In the genomic region with DNA sequence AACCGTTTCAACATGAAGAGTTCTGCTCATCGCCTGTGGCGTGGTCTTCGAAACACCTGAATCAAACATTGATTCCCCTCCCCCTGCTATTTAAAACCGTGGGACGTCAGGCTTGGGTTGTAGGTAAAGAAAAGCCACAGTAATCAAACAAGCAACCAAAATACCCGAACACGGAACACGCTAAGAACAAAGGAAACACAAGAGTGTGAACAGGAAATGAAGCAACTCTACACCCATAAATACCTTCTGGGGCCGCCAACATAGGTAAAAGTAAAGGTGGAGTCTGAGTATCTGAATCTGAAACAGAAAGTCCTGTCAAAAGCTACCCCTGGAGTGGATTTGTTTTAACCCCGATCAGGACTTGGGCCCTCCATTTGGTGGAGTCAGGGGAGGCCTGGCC, we compare ENCODE assay signal across 9 cellular contexts. TPM values are rescaled to one million over a fixed set of nuclear protein-coding genes. Genes with fewer than 3 reads are reported as not detected.
A peak's percentile ranks its signal among the peaks of the same experiment; 100 is the strongest.
DNase-seq lines count a peak whose midpoint lies in the region; ATAC-seq and TF ChIP-seq lines count a peak whose summit lies in the region.
"Not testable (repeated sequence)": the region's sequence is repeated elsewhere in the genome, so short reads cannot be mapped to it uniquely, and the experiment has no call there.
"Had no signal": no experiment of that assay in that cellular context is flagged by ENCODE, and none has a peak within 500 bp of the region (broad histone marks: within the 10 kb centered on the region; RNA-seq: fewer than 3 reads in every experiment).

No MANE protein-coding gene starts in this region.

- TF ChIP-seq CTCF in OCI-LY7 (conservative IDR thresholded peaks at IDR 0.05; ENCODE audit: low read length); endothelial cell (IDR thresholded peaks at IDR 0.05; ENCODE audit: unreplicated experiment); right lobe of liver (IDR thresholded peaks at IDR 0.05); sigmoid colon (IDR thresholded peaks at IDR 0.05): not testable (repeated sequence)

- not testable (repeated sequence) for H3K36me3 Mint-ChIP-seq in activated naive CD4-positive, alpha-beta T cell treated with anti-CD3 and anti-CD28 coated beads, Interleukin-2, amount 50 U/mL, for 72 hours; endothelial cell (ENCODE audit: low read depth, unreplicated experiment)

- H3K9me3 ChIP-seq in ES-I3 (ENCODE audit: control insufficient read depth, insufficient read depth, low read length); OCI-LY7 (ENCODE audit: low read length); right lobe of liver; sigmoid colon; thymus (ENCODE audit: control insufficient read depth): not testable (repeated sequence)

- not testable (repeated sequence) for H3K36me3 ChIP-seq in ES-I3 (ENCODE audit: insufficient read depth, low read length); OCI-LY7 (ENCODE audit: insufficient read depth, low read length); right lobe of liver; sigmoid colon; thymus (ENCODE audit: control insufficient read depth, insufficient read depth)

- H3K27ac ChIP-seq in OCI-LY7 (ENCODE audit: low read depth, low read length, poor library complexity, severe bottlenecking) = peak overlapping the region; percentile 78
- H3K27ac ChIP-seq in right lobe of liver = peak overlapping the region in 2 of 3 donors; percentile 91 to 93
- peak overlapping the region; percentile 81 to 89 (median 86) for H3K27ac ChIP-seq in sigmoid colon
- peak overlapping the region; percentile 60 for H3K27ac ChIP-seq in thymus (ENCODE audit: low read depth)

- H3K4me1 ChIP-seq in ES-I3 (ENCODE audit: insufficient read depth, low read length); OCI-LY7 (ENCODE audit: insufficient read depth, low read length, poor library complexity, severe bottlenecking); right lobe of liver; sigmoid colon; thymus (ENCODE audit: control insufficient read depth, insufficient read depth, low read length): not testable (repeated sequence)

- not testable (repeated sequence) for H3K79me2 ChIP-seq in OCI-LY7 (ENCODE audit: insufficient read depth, low read depth, low read length)

- TF ChIP-seq EP300 in sigmoid colon (IDR thresholded peaks at IDR 0.05) = not testable (repeated sequence)

- not testable (repeated sequence) for DNase-seq in OCI-LY7 (ENCODE audit: low spot score); endothelial cell (ENCODE audit: low spot score); right lobe of liver; sigmoid colon
- peak; percentile 31 to 41 for DNase-seq in activated CD4-positive, alpha-beta T cell treated with anti-CD3 and anti-CD28 coated beads, Interleukin-2, amount 50 U/mL, for 4 hours
- DNase-seq in activated naive CD4-positive, alpha-beta T cell treated with anti-CD3 and anti-CD28 coated beads, Interleukin-2, amount 50 U/mL, for 72 hours (ENCODE audit: low spot score in 2 of 2) = peak; percentile 29 to 58

- H3K9ac ChIP-seq in ES-I3 (ENCODE audit: low read depth, low read length) = peak overlapping the region; percentile 33; the same call in 1 of the 2 replicates

- WGBS in right lobe of liver (ENCODE audit: insufficient coverage, low coverage, low lambda C conversion rate, missing lambda C conversion rate) = 2% methylated on average over 11 of the region's 11 CpGs
- 0 to 1% methylated on average over 10 of the region's 11 CpGs for WGBS in sigmoid colon, 2 donors
- WGBS in thymus = 0% methylated on average over 10 of the region's 11 CpGs

- H3K9me2 ChIP-seq in OCI-LY7 (ENCODE audit: insufficient read depth, low read length) = not testable (repeated sequence)

- H3K4me3 ChIP-seq in OCI-LY7 (ENCODE audit: low read depth, low read length, poor library complexity, severe bottlenecking) = peak overlapping the region; percentile 58
- H3K4me3 ChIP-seq in right lobe of liver = peak overlapping the region; percentile 50 to 60 (median 57)
- H3K4me3 ChIP-seq in sigmoid colon = peak overlapping the region; percentile 55 to 77 (median 68)
- H3K4me3 ChIP-seq in thymus (ENCODE audit: low read length) = not testable (repeated sequence)

- H3K4me1 Mint-ChIP-seq in endothelial cell (ENCODE audit: unreplicated experiment) = not testable (repeated sequence)

- not testable (repeated sequence) for H2AFZ ChIP-seq in OCI-LY7 (ENCODE audit: low read length)

- ATAC-seq in activated naive CD4-positive, alpha-beta T cell treated with anti-CD3 and anti-CD28 coated beads, Interleukin-2, amount 50 U/mL, for 72 hours; right lobe of liver: not testable (repeated sequence)

- POLR2A ChIA-PET in OCI-LY7 (lab: Charles Lee) = not testable (repeated sequence)

- H3K4me2 ChIP-seq in OCI-LY7 (ENCODE audit: low read length) = peak overlapping the region; percentile 46; the same call in 1 of the 2 replicates

- not testable (repeated sequence) for H3K9me3 Mint-ChIP-seq in activated naive CD4-positive, alpha-beta T cell treated with anti-CD3 and anti-CD28 coated beads, Interleukin-2, amount 50 U/mL, for 72 hours; endothelial cell (ENCODE audit: unreplicated experiment)

- not testable (repeated sequence) for H3K27me3 ChIP-seq in right lobe of liver; sigmoid colon; thymus (ENCODE audit: control insufficient read depth, insufficient read depth)

- intact Hi-C loops in OCI-LY7 (cut with micrococcal nuclease; ENCODE audit: unreplicated experiment); right lobe of liver (cut with DNase I); sigmoid colon (cut with DNase I): not testable (repeated sequence)

- H3K4me3 Mint-ChIP-seq in endothelial cell (ENCODE audit: unreplicated experiment) = peak overlapping the region; percentile 93

- peak overlapping the region; percentile 87 to 97 for H3K27ac Mint-ChIP-seq in activated naive CD4-positive, alpha-beta T cell treated with anti-CD3 and anti-CD28 coated beads, Interleukin-2, amount 50 U/mL, for 72 hours
- H3K27ac Mint-ChIP-seq in endothelial cell (ENCODE audit: unreplicated experiment) = peak overlapping the region; percentile 97

- not testable (repeated sequence) for H4K20me1 ChIP-seq in OCI-LY7 (ENCODE audit: insufficient read depth, low read length)

- H3K27me3 Mint-ChIP-seq in endothelial cell (ENCODE audit: unreplicated experiment) = not testable (repeated sequence)

- CTCF ChIA-PET in OCI-LY7 (lab: Charles Lee; ENCODE audit: unreplicated experiment) = not testable (repeated sequence)

- BruUV-seq in OCI-LY7 (replicated peaks; lab: Mats Ljungman, UMichigan) = not testable (repeated sequence)

- peak; percentile 21 for TF ChIP-seq POLR2A in right lobe of liver (IDR thresholded peaks at IDR 0.05)
- TF ChIP-seq POLR2A in sigmoid colon (IDR thresholded peaks at IDR 0.05) = not testable (repeated sequence)

RNA-seq across cellular contexts. Expression of gene PPIAL4G, which starts 24.7 kb away (rescaled TPM):
- total RNA-seq in OCI-LY7 (2014; rRNA removed; shearing (Covaris generic)) = not detected in 2 replicates
- not detected in 2 replicates for total RNA-seq in OCI-LY7 (2022)
- under 1 TPM; 0.23 to 0.36 TPM for total RNA-seq in activated naive CD4-positive, alpha-beta T cell treated with anti-CD3 and anti-CD28 coated beads, Interleukin-2, amount 50 U/mL, for 72 hours
- total RNA-seq in endothelial cell (ENCODE audit: unreplicated experiment) = 0.08 TPM
- total RNA-seq in right lobe of liver = not detected
- total RNA-seq in sigmoid colon = under 1 TPM in 2 of 4 donors, not detected in 2; 0.14 to 0.28 TPM
- under 1 TPM in 1 of 3 donors, not detected in 2; 0.09 TPM for polyA plus RNA-seq in sigmoid colon
- polyA plus RNA-seq in thymus = 0.11 TPM
- total RNA-seq: dermis blood vessel endothelial cell had no signal
